Comparison of ENCODE assay signal across 15 cellular contexts in genomic region chr4:78659264-78659663, GRCh38.
DNase-seq lines count a peak whose midpoint lies in the region; ATAC-seq and TF ChIP-seq lines count a peak whose summit lies in the region.
"Had no signal": no experiment of that assay in that cellular context is flagged by ENCODE, and none has a peak within 500 bp of the region (broad histone marks: within the 10 kb centered on the region; RNA-seq: fewer than 3 reads in every experiment).

No MANE protein-coding gene starts in this region.

- H3K27me3 Mint-ChIP-seq in CD14-positive monocyte (ENCODE audit: low read depth in 3 of 3): peaks cover 0 to 2% (median 0%) of the 10 kb centered on the region in 3 donors
- H3K27me3 Mint-ChIP-seq in memory B cell: no peaks in the 10 kb centered on the region
- no peaks in the 10 kb centered on the region for H3K27me3 Mint-ChIP-seq in activated T-cell treated with anti-CD3 and anti-CD28 coated beads, Interleukin-2, amount 50 U/mL, for 24 hours

- H3K36me3 Mint-ChIP-seq in CD14-positive monocyte: peaks cover under 1 to 5% of the 10 kb centered on the region in 2 donors
- H3K36me3 Mint-ChIP-seq in memory B cell: no peaks in the 10 kb centered on the region
- H3K36me3 Mint-ChIP-seq in activated T-cell treated with anti-CD3 and anti-CD28 coated beads, Interleukin-2, amount 50 U/mL, for 24 hours (ENCODE audit: low read depth): no peaks in the 10 kb centered on the region
- H3K36me3 Mint-ChIP-seq: WTC11 had no signal

- H3K9me3 Mint-ChIP-seq in CD14-positive monocyte: peaks cover 0 to 3% (median 0%) of the 10 kb centered on the region in 7 donors
- peaks cover 2% of the 10 kb centered on the region for H3K9me3 Mint-ChIP-seq in memory B cell
- no peaks in the 10 kb centered on the region for H3K9me3 Mint-ChIP-seq in activated T-cell treated with anti-CD3 and anti-CD28 coated beads, Interleukin-2, amount 50 U/mL, for 24 hours
- H3K9me3 Mint-ChIP-seq: WTC11 had no signal

- H3K4me3 ChIP-seq in cardiac fibroblast (replicated peaks in 1 of 2; ENCODE audit: low read depth in 2 of 2, low read length in 2 of 2): no peak overlapping the region
- H3K4me3 ChIP-seq in upper lobe of right lung: no peak overlapping the region
- H3K4me3 ChIP-seq: tibial nerve had no signal

- H3K36me3 ChIP-seq in upper lobe of right lung: no peaks in the 10 kb centered on the region
- H3K36me3 ChIP-seq: tibial nerve had no signal

- no peaks in the 10 kb centered on the region for H3K27me3 ChIP-seq in upper lobe of right lung
- H3K27me3 ChIP-seq: tibial nerve had no signal

- intact Hi-C loops in CD14-positive monocyte (cut with micrococcal nuclease) (no loop called here), upper lobe of right lung (cut with DNase I) (no loop called here)

- H3K27ac Mint-ChIP-seq in CD14-positive monocyte: peak overlapping the region; percentile 75 to 99 (median 97)
- H3K27ac Mint-ChIP-seq in memory B cell: peak overlapping the region; percentile 93
- H3K27ac Mint-ChIP-seq in activated T-cell treated with anti-CD3 and anti-CD28 coated beads, Interleukin-2, amount 50 U/mL, for 24 hours: no peak overlapping the region
- H3K27ac Mint-ChIP-seq: WTC11 had no signal

- H3K9me3 ChIP-seq in upper lobe of right lung: no peaks in the 10 kb centered on the region
- H3K9me3 ChIP-seq: tibial nerve had no signal

- no peak overlapping the region for H3K27ac ChIP-seq in upper lobe of right lung

- DNase-seq in CD14-positive monocyte (ENCODE audit: low spot score) (no peak), M059J (ENCODE audit: low read depth) (peak; percentile 49), cardiac fibroblast (ENCODE audit: low read depth in 2 of 2) (peak; percentile 52 to 71), memory B cell (ENCODE audit: low spot score in 2 of 2) (no peak), cerebellar nuclear complex (lab: John Stamatoyannopoulos, UW) (no peak), upper lobe of right lung (no peak), GM10266 (ENCODE audit: extremely low spot score) (no peak)
- no peak for DNase-seq in activated T-cell treated with anti-CD3 and anti-CD28 coated beads, Interleukin-2, amount 50 U/mL, for 24 hours
- DNase-seq: DMS79, glutamatergic neuron, islet precursor cell, MV-4-11, PC-3 had no signal

- H3K4me3 Mint-ChIP-seq in CD14-positive monocyte: no peak overlapping the region
- no peak overlapping the region for H3K4me3 Mint-ChIP-seq in memory B cell
- H3K4me3 Mint-ChIP-seq in activated T-cell treated with anti-CD3 and anti-CD28 coated beads, Interleukin-2, amount 50 U/mL, for 24 hours: no peak overlapping the region
- H3K4me3 Mint-ChIP-seq: WTC11 had no signal

- H3K4me1 ChIP-seq in upper lobe of right lung: peaks cover 18% of the 10 kb centered on the region

- TF ChIP-seq CTCF in CD14-positive monocyte (IDR thresholded peaks at IDR 0.05) (no peak), cardiac fibroblast (IDR thresholded peaks at IDR 0.05; ENCODE audit: low read depth, low read length) (no peak), upper lobe of right lung (IDR thresholded peaks at IDR 0.05) (no peak), GM10266 (IDR thresholded peaks at IDR 0.05; ENCODE audit: control insufficient read depth, insufficient read depth, low read depth, missing control alignments) (no peak)

- H3K4me1 Mint-ChIP-seq in CD14-positive monocyte (peaks cover 91% of the 10 kb centered on the region), memory B cell (peaks cover 50% of the 10 kb centered on the region)
- peaks cover 53% of the 10 kb centered on the region for H3K4me1 Mint-ChIP-seq in activated T-cell treated with anti-CD3 and anti-CD28 coated beads, Interleukin-2, amount 50 U/mL, for 24 hours (ENCODE audit: low read depth)

- no peak for ATAC-seq in memory B cell (ENCODE audit: low read depth)
- no peak for ATAC-seq in upper lobe of right lung
- ATAC-seq: PC-3, WTC11 had no signal

Comparison
In these comparisons a context has a peak if more than half of its experiments do, and no peak if none do; other contexts are left out.
1. DNase-seq: peak in M059J (single experiment) and cardiac fibroblast (2 of 2); none in CD14-positive monocyte (single experiment), memory B cell (0 of 2), cerebellar nuclear complex (0 of 2), activated T-cell treated with anti-CD3 and anti-CD28 coated beads, Interleukin-2, amount 50 U/mL, for 24 hours (single experiment), upper lobe of right lung (single experiment) and GM10266 (single experiment).